ENCODE assay signal across 33 cellular contexts in genomic region chr2:162044586-162044985, GRCh38.
"Had no signal": no experiment of that assay in that cellular context is flagged by ENCODE, and none has a peak within 500 bp of the region (broad histone marks: within the 10 kb centered on the region; RNA-seq: fewer than 3 reads in every experiment).

No MANE protein-coding gene starts in this region.

- H3K27ac ChIP-seq: brain microvascular endothelial cell, coronary artery, epithelial cell of prostate, foreskin keratinocyte, gastroesophageal sphincter, heart right ventricle, hepatocyte had no signal

- H3K4me1 Mint-ChIP-seq: activated CD4-positive, alpha-beta T cell treated with anti-CD3 and anti-CD28 coated beads for 36 hours; central memory CD8-positive, alpha-beta T cell had no signal

- H3K36me3 ChIP-seq: brain microvascular endothelial cell, gastroesophageal sphincter had no signal

- DNase-seq: activated CD4-positive, alpha-beta T cell treated with anti-CD3 and anti-CD28 coated beads for 36 hours; activated CD4-positive, alpha-beta T cell treated with anti-CD3 and anti-CD28 coated beads, Interleukin-2, amount 10 ng/mL, durations not matched to agents 24 days and 14 days; activated CD4-positive, alpha-beta T cell treated with anti-CD3 and anti-CD28 coated beads, Interleukin-2, amount 50 U/mL, for 4 hours; activated CD4-positive, CD25-positive, alpha-beta regulatory T cell; activated CD4-positive, CD25-positive, alpha-beta regulatory T cell treated with anti-CD3 and anti-CD28 coated beads, Interleukin-2, amount 50 U/mL, for 72 hours; activated CD8-positive, alpha-beta memory T cell treated with anti-CD3 and anti-CD28 coated beads for 24 hours; activated CD8-positive, alpha-beta T cell treated with anti-CD3 and anti-CD28 coated beads for 36 hours; activated effector memory CD4-positive, alpha-beta T cell treated with Interleukin-2 at 50 U/mL for 16 hours; activated gamma-delta T cell treated with Interleukin-2 at 50 U/mL for 16 hours; activated naive CD4-positive, alpha-beta T cell treated with anti-CD3 and anti-CD28 coated beads, Interleukin-2, amount 50 U/mL, for 16 hours; activated naive CD4-positive, alpha-beta T cell treated with Interleukin-2 at 50 U/mL for 16 hours; activated T-cell treated with anti-CD3 and anti-CD28 coated beads, Interleukin-2, amount 50 U/mL, for 4 hours; amniotic stem cell; anterior cingulate cortex; brain microvascular endothelial cell; effector CD4-positive, alpha-beta T cell; effector memory CD8-positive, alpha-beta T cell; foreskin keratinocyte; heart right ventricle; T-helper 1 cell; T-helper 17 cell; T1000 had no signal

- H3K9me3 ChIP-seq: gastroesophageal sphincter, heart right ventricle had no signal

- H3K4me2 ChIP-seq: hepatocyte had no signal

- H3K4me1 ChIP-seq: gastroesophageal sphincter, heart right ventricle had no signal

- FAIRE-seq: astrocyte, bronchial epithelial cell had no signal

- H3K27me3 ChIP-seq: brain microvascular endothelial cell, foreskin keratinocyte, gastroesophageal sphincter, heart right ventricle, hepatocyte had no signal

- H3K4me3 Mint-ChIP-seq: activated CD4-positive, alpha-beta T cell treated with anti-CD3 and anti-CD28 coated beads for 36 hours; activated CD4-positive, alpha-beta T cell treated with anti-CD3 and anti-CD28 coated beads, Interleukin-2, amount 10 ng/mL, durations not matched to agents 24 days and 14 days; activated CD8-positive, alpha-beta T cell treated with anti-CD3 and anti-CD28 coated beads for 36 hours; activated naive CD8-positive, alpha-beta T cell; activated T-cell treated with anti-CD3 and anti-CD28 coated beads, Interleukin-2, amount 50 U/mL, for 4 hours; activated T-helper 17 cell treated with anti-CD3 and anti-CD28 coated beads, Interleukin-2, amount 50 U/mL, for 72 hours; central memory CD8-positive, alpha-beta T cell; dendritic cell treated with granulocyte-macrophage colony-stimulating factor and Interleukin-4, amounts not matched to agents 40 ng/mL and 50 ng/mL, for 4 days; effector memory CD8-positive, alpha-beta T cell; T-helper 17 cell; T-helper 2 cell treated with Interferon-gamma antibody and Interleukin-4, amounts not matched to agents 5 μg/mL and 100 μg/mL, for 36 hours had no signal

- H3K9me3 Mint-ChIP-seq: activated CD8-positive, alpha-beta T cell treated with anti-CD3 and anti-CD28 coated beads for 36 hours; activated T-cell treated with anti-CD3 and anti-CD28 coated beads, Interleukin-2, amount 50 U/mL, for 4 hours; activated T-helper 17 cell treated with anti-CD3 and anti-CD28 coated beads, Interleukin-2, amount 50 U/mL, for 72 hours; central memory CD8-positive, alpha-beta T cell; dendritic cell treated with granulocyte-macrophage colony-stimulating factor and Interleukin-4, amounts not matched to agents 40 ng/mL and 50 ng/mL, for 4 days; T-helper 2 cell treated with Interferon-gamma antibody and Interleukin-4, amounts not matched to agents 5 μg/mL and 100 μg/mL, for 36 hours had no signal

- H3K4me3 ChIP-seq: coronary artery, gastroesophageal sphincter, heart right ventricle, hepatocyte had no signal

- H2AFZ ChIP-seq: hepatocyte had no signal

- ATAC-seq: activated CD4-positive, alpha-beta T cell treated with anti-CD3 and anti-CD28 coated beads for 36 hours; activated CD8-positive, alpha-beta T cell treated with anti-CD3 and anti-CD28 coated beads for 36 hours; activated T-cell treated with anti-CD3 and anti-CD28 coated beads, Interleukin-2, amount 50 U/mL, for 4 hours; activated T-helper 17 cell treated with anti-CD3 and anti-CD28 coated beads, Interleukin-2, amount 50 U/mL, for 72 hours; effector memory CD8-positive, alpha-beta T cell; foreskin keratinocyte; gastroesophageal sphincter; heart right ventricle; T-helper 17 cell had no signal

- H3K27ac Mint-ChIP-seq: activated CD4-positive, alpha-beta T cell treated with anti-CD3 and anti-CD28 coated beads for 36 hours; activated CD4-positive, alpha-beta T cell treated with anti-CD3 and anti-CD28 coated beads, Interleukin-2, amount 10 ng/mL, durations not matched to agents 24 days and 14 days; activated CD8-positive, alpha-beta T cell treated with anti-CD3 and anti-CD28 coated beads for 36 hours; activated naive CD8-positive, alpha-beta T cell; activated T-helper 17 cell treated with anti-CD3 and anti-CD28 coated beads, Interleukin-2, amount 50 U/mL, for 72 hours; dendritic cell treated with granulocyte-macrophage colony-stimulating factor and Interleukin-4, amounts not matched to agents 40 ng/mL and 50 ng/mL, for 4 days; effector memory CD8-positive, alpha-beta T cell; T-helper 17 cell; T-helper 2 cell treated with Interferon-gamma antibody and Interleukin-4, amounts not matched to agents 5 μg/mL and 100 μg/mL, for 36 hours had no signal
